ENCODE assay signal across 18 cellular contexts in genomic region chr1:234503193-234504050, GRCh38. TPM values are rescaled to one million over a fixed set of nuclear protein-coding genes. Genes with fewer than 3 reads are reported as not detected.
A peak's percentile ranks its signal among the peaks of the same experiment; 100 is the strongest.
DNase-seq lines count a peak whose midpoint lies in the region; ATAC-seq and TF ChIP-seq lines count a peak whose summit lies in the region.
"Had no signal": no experiment of that assay in that cellular context is flagged by ENCODE, and none has a peak within 500 bp of the region (broad histone marks: within the 10 kb centered on the region; RNA-seq: fewer than 3 reads in every experiment).

No MANE protein-coding gene starts in this region.

- no peak overlapping the region for H2AFZ ChIP-seq in GM23338
- no peak overlapping the region for H2AFZ ChIP-seq in mesenchymal stem cell (ENCODE audit: low read depth, low read length)

- no peak overlapping the region for H3K27ac ChIP-seq in GM23338 (ENCODE audit: low read depth)
- H3K27ac ChIP-seq in mesenchymal stem cell (ENCODE audit: low read length, poor library complexity, severe bottlenecking) = no peak overlapping the region
- H3K27ac ChIP-seq in stomach smooth muscle (ENCODE audit: low read length) = peak overlapping the region; percentile 18
- H3K27ac ChIP-seq: SK-N-MC had no signal

- H3K9me2 ChIP-seq in GM23338 (ENCODE audit: insufficient read depth) = no peaks in the 10 kb centered on the region; the same call in 1 of the 2 replicates

- no peaks in the 10 kb centered on the region for H3F3A ChIP-seq in GM23338 (replicated peaks; ENCODE audit: low read depth)

- no peaks in the 10 kb centered on the region for H3K79me2 ChIP-seq in GM23338 (replicated peaks; ENCODE audit: insufficient read depth)

- no peaks in the 10 kb centered on the region for H4K20me1 ChIP-seq in GM23338 (replicated peaks; ENCODE audit: insufficient read depth)

- H3K4me2 ChIP-seq in GM23338 (peak overlapping the region; percentile 70), mesenchymal stem cell (ENCODE audit: low read length, poor library complexity, severe bottlenecking) (no peak overlapping the region)

- peaks cover 3% of the 10 kb centered on the region; the same call in 2 of the 3 replicates for H3K9me3 Mint-ChIP-seq in GM23338
- peaks cover 31% of the 10 kb centered on the region for H3K9me3 Mint-ChIP-seq in activated T-helper 1 cell treated with anti-CD3 and anti-CD28 coated beads, Interleukin-12 subunit alpha, Interleukin-12 subunit beta, Interleukin-2, Interleukin-4 antibody, amounts not matched to agents 30 ng/mL and 10 ng/mL and 1 ng/mL, durations not matched to agents 14 hours and 24 hours and 36 hours

- H4K91ac ChIP-seq in mesenchymal stem cell (ENCODE audit: low read length) = no peak overlapping the region

- intact Hi-C loops in activated T-helper 1 cell treated with anti-CD3 and anti-CD28 coated beads, Interleukin-12 subunit alpha, Interleukin-12 subunit beta, Interleukin-2, Interleukin-4 antibody, amounts not matched to agents 30 ng/mL and 10 ng/mL and 1 ng/mL, durations not matched to agents 14 hours and 24 hours and 36 hours (cut with micrococcal nuclease) = no loop called here
- intact Hi-C loops in posterior vena cava (cut with DNase I) = loop anchor here (10.0 kb wide), 2 partner anchors 91 to 471 kb away; no protein-coding TSS in a partner anchor

- no peak overlapping the region for H3K18ac ChIP-seq in mesenchymal stem cell (ENCODE audit: low read depth in 1 of 2, low read length in 2 of 2)

- no peak overlapping the region for H2BK5ac ChIP-seq in mesenchymal stem cell (ENCODE audit: low read depth, low read length, poor library complexity, severe bottlenecking)

- H3K27me3 ChIP-seq in GM23338 (ENCODE audit: insufficient read depth) (no peaks in the 10 kb centered on the region), mesenchymal stem cell (ENCODE audit: control insufficient read depth in 1 of 2, insufficient read depth in 1 of 2, low read length in 2 of 2) (no peaks in the 10 kb centered on the region), stomach smooth muscle (ENCODE audit: control insufficient read depth in 1 of 2, insufficient read depth in 2 of 2, low read length in 2 of 2) (no peaks in the 10 kb centered on the region)
- H3K27me3 ChIP-seq: BE2C, MG63 had no signal

- no peak overlapping the region for H2BK15ac ChIP-seq in mesenchymal stem cell (ENCODE audit: low read depth, poor library complexity, severe bottlenecking)

- no peaks in the 10 kb centered on the region for H3K9me3 ChIP-seq in mesenchymal stem cell (ENCODE audit: control insufficient read depth, low read length)
- no peaks in the 10 kb centered on the region for H3K9me3 ChIP-seq in stomach smooth muscle (ENCODE audit: control insufficient read depth in 2 of 2, low read length in 2 of 2)
- H3K9me3 ChIP-seq: BE2C, MG63 had no signal

- 89% methylated on average over 2 of the region's 4 CpGs for WGBS in mesenchymal stem cell

- H3K4me3 Mint-ChIP-seq in GM23338 = no peak overlapping the region
- H3K4me3 Mint-ChIP-seq in activated T-helper 1 cell treated with anti-CD3 and anti-CD28 coated beads, Interleukin-12 subunit alpha, Interleukin-12 subunit beta, Interleukin-2, Interleukin-4 antibody, amounts not matched to agents 30 ng/mL and 10 ng/mL and 1 ng/mL, durations not matched to agents 14 hours and 24 hours and 36 hours = no peak overlapping the region

- H3K36me3 ChIP-seq in GM23338 (ENCODE audit: insufficient read depth) (no peaks in the 10 kb centered on the region), mesenchymal stem cell (ENCODE audit: control insufficient read depth in 1 of 2, insufficient read depth in 2 of 2, low read depth in 1 of 2, low read length in 2 of 2) (no peaks in the 10 kb centered on the region), stomach smooth muscle (ENCODE audit: control insufficient read depth in 2 of 2, insufficient read depth in 2 of 2, low read length in 2 of 2) (no peaks in the 10 kb centered on the region)
- H3K36me3 ChIP-seq: BE2C, MG63 had no signal

- no peak for ATAC-seq in GM23338
- ATAC-seq: activated CD4-positive, CD25-positive, alpha-beta regulatory T cell treated with anti-CD3 and anti-CD28 coated beads, Interleukin-2, amount 50 U/mL, for 24 hours; PC-3 had no signal

- no peaks in the 10 kb centered on the region; the same call in 2 of the 3 replicates for H3K36me3 Mint-ChIP-seq in GM23338 (ENCODE audit: low read depth)
- peaks cover 21% of the 10 kb centered on the region for H3K36me3 Mint-ChIP-seq in activated T-helper 1 cell treated with anti-CD3 and anti-CD28 coated beads, Interleukin-12 subunit alpha, Interleukin-12 subunit beta, Interleukin-2, Interleukin-4 antibody, amounts not matched to agents 30 ng/mL and 10 ng/mL and 1 ng/mL, durations not matched to agents 14 hours and 24 hours and 36 hours (ENCODE audit: low read depth)

- no peak overlapping the region for H3K14ac ChIP-seq in mesenchymal stem cell (ENCODE audit: low read length in 2 of 2)

- peaks cover 25% of the 10 kb centered on the region for H3K4me1 ChIP-seq in GM23338 (ENCODE audit: insufficient read depth)
- H3K4me1 ChIP-seq in mesenchymal stem cell (ENCODE audit: control insufficient read depth, insufficient read depth, low read depth, low read length) = peaks cover 8% of the 10 kb centered on the region
- peaks cover 27% of the 10 kb centered on the region for H3K4me1 ChIP-seq in stomach smooth muscle (ENCODE audit: control insufficient read depth, insufficient read depth, low read length)

- H3K4me3 ChIP-seq in GM23338 = no peak overlapping the region
- no peak overlapping the region for H3K4me3 ChIP-seq in mesenchymal stem cell (ENCODE audit: insufficient read depth in 1 of 2, low read depth in 1 of 2, low read length in 2 of 2)
- no peak overlapping the region for H3K4me3 ChIP-seq in stomach smooth muscle (ENCODE audit: low read length in 2 of 2)
- H3K4me3 ChIP-seq: MG63, SK-N-MC had no signal

- H2BK120ac ChIP-seq in mesenchymal stem cell (ENCODE audit: low read depth, low read length) = no peak overlapping the region

- no peak for TF ChIP-seq CTCF in GM23338 (conservative IDR thresholded peaks at IDR 0.05; ENCODE audit: low read depth in 2 of 2)

- DNase-seq in GM23338 (ENCODE audit: low spot score) (no peak), mesenchymal stem cell (no peak), posterior vena cava (ENCODE audit: low spot score) (no peak), activated T-cell treated with anti-CD3 and anti-CD28 coated beads for 4 hours (no peak)
- no peak for DNase-seq in activated T-helper 1 cell treated with anti-CD3 and anti-CD28 coated beads, Interleukin-12 subunit alpha, Interleukin-12 subunit beta, Interleukin-2, Interleukin-4 antibody, amounts not matched to agents 30 ng/mL and 10 ng/mL and 1 ng/mL, durations not matched to agents 14 hours and 24 hours and 36 hours (ENCODE audit: low spot score)
- DNase-seq in stimulated activated CD8-positive, alpha-beta memory T cell treated with anti-CD3 and anti-CD28 coated beads, Interleukin-4, amount 100 ng/mL, for 48 hours = no peak
- DNase-seq: aorta, BE2C, GDM1, kidney glomerular epithelial cell, MG63, NCI-H1436 treated with DMSO at 0.1 percent for 48 hours, NCI-H82, PC-3, T-helper 9 cell had no signal

- no peak overlapping the region for H3K27ac Mint-ChIP-seq in GM23338
- H3K27ac Mint-ChIP-seq in activated T-helper 1 cell treated with anti-CD3 and anti-CD28 coated beads, Interleukin-12 subunit alpha, Interleukin-12 subunit beta, Interleukin-2, Interleukin-4 antibody, amounts not matched to agents 30 ng/mL and 10 ng/mL and 1 ng/mL, durations not matched to agents 14 hours and 24 hours and 36 hours = peak overlapping the region; percentile 64

- no peak overlapping the region for H3K23ac ChIP-seq in mesenchymal stem cell (ENCODE audit: low read length in 2 of 2)

- no peak overlapping the region for H2BK12ac ChIP-seq in mesenchymal stem cell (ENCODE audit: low read length in 2 of 2)

- H2AK5ac ChIP-seq in mesenchymal stem cell (ENCODE audit: low read length, severe bottlenecking) = no peak overlapping the region

- no peak overlapping the region for H4K8ac ChIP-seq in mesenchymal stem cell (ENCODE audit: low read length)

- peak overlapping the region; percentile 37 for H3K9ac ChIP-seq in mesenchymal stem cell (ENCODE audit: low read length)
- H3K9ac ChIP-seq in stomach smooth muscle (ENCODE audit: low read length in 2 of 2) = no peak overlapping the region

- H3K79me1 ChIP-seq in mesenchymal stem cell (replicated peaks; ENCODE audit: low read length, poor library complexity, severe bottlenecking) = no peaks in the 10 kb centered on the region

- no peaks in the 10 kb centered on the region for H3K27me3 Mint-ChIP-seq in GM23338 (ENCODE audit: insufficient read depth, low read depth, poor library complexity)
- no peaks in the 10 kb centered on the region for H3K27me3 Mint-ChIP-seq in activated T-helper 1 cell treated with anti-CD3 and anti-CD28 coated beads, Interleukin-12 subunit alpha, Interleukin-12 subunit beta, Interleukin-2, Interleukin-4 antibody, amounts not matched to agents 30 ng/mL and 10 ng/mL and 1 ng/mL, durations not matched to agents 14 hours and 24 hours and 36 hours (ENCODE audit: insufficient read depth)

- H3K4ac ChIP-seq in mesenchymal stem cell (ENCODE audit: low read depth in 1 of 2, low read length in 2 of 2) = no peak overlapping the region

- peaks cover 46% of the 10 kb centered on the region for H3K4me1 Mint-ChIP-seq in GM23338
- peaks cover 67% of the 10 kb centered on the region for H3K4me1 Mint-ChIP-seq in activated T-helper 1 cell treated with anti-CD3 and anti-CD28 coated beads, Interleukin-12 subunit alpha, Interleukin-12 subunit beta, Interleukin-2, Interleukin-4 antibody, amounts not matched to agents 30 ng/mL and 10 ng/mL and 1 ng/mL, durations not matched to agents 14 hours and 24 hours and 36 hours (ENCODE audit: low read depth)

TF ChIP-seq in GM23338, 12 proteins besides CTCF, POLR2A, EP300 and RAD21 (continues in another document):
- TF ChIP-seq ZNF114 (CRISPR knock-in tag; IDR thresholded peaks at IDR 0.05) (no peak), NANOG (IDR thresholded peaks at IDR 0.05; ENCODE audit: borderline replicate concordance) (no peak), CREB1 (CRISPR knock-in tag; IDR thresholded peaks at IDR 0.05; ENCODE audit: low read depth) (no peak), POLR2AphosphoS5 (IDR thresholded peaks at IDR 0.05; ENCODE audit: low read depth) (no peak)

RNA-seq across cellular contexts. Expression of gene TARBP1, which starts 24.4 kb away (rescaled TPM):
- total RNA-seq in GM23338 (2014; rRNA removed; shearing (Covaris generic)) = 18.8 and 44.8 TPM in 2 replicates
- polyA plus RNA-seq in GM23338 (2016; fragmentation: Nextera tagmentation; extraction: Ambion mirVana) = 14.9 and 17.4 TPM in 2 replicates
- total RNA-seq in activated T-helper 1 cell treated with anti-CD3 and anti-CD28 coated beads, Interleukin-12 subunit alpha, Interleukin-12 subunit beta, Interleukin-2, Interleukin-4 antibody, amounts not matched to agents 30 ng/mL and 10 ng/mL and 1 ng/mL, durations not matched to agents 14 hours and 24 hours and 36 hours = 71.7 and 78.9 TPM in 2 replicates
- 8.1 TPM for polyA plus RNA-seq in mesenchymal stem cell (2013, experiment 1 of 2)
- 6.9 TPM for polyA plus RNA-seq in mesenchymal stem cell (2013, experiment 2 of 2)
- total RNA-seq in posterior vena cava = 10 to 100 TPM; 13.8 to 20.0 TPM
